Comparison of ENCODE assay signal across 14 cellular contexts in genomic region chr2:237045449-237045848, GRCh38.
"Had no signal": no experiment of that assay in that cellular context is flagged by ENCODE, and none has a peak within 500 bp of the region (broad histone marks: within the 10 kb centered on the region; RNA-seq: fewer than 3 reads in every experiment).

No MANE protein-coding gene starts in this region.

- H3K4me3 ChIP-seq: colonic mucosa, heart left ventricle, prostate gland, right lobe of liver, spleen, transverse colon had no signal

- H3K27me3 ChIP-seq: colonic mucosa, heart left ventricle, right lobe of liver, spleen, transverse colon had no signal

- H3K9me3 ChIP-seq: colonic mucosa, prostate gland, right lobe of liver had no signal

- H3K4me1 ChIP-seq: colonic mucosa, prostate gland, right lobe of liver, transverse colon had no signal

- H3K36me3 ChIP-seq: colonic mucosa, heart left ventricle, prostate gland, right lobe of liver, spleen, transverse colon had no signal

- H3K27ac ChIP-seq: colonic mucosa, heart left ventricle, prostate gland, right lobe of liver, spleen, transverse colon had no signal

- DNase-seq: activated CD4-positive, alpha-beta T cell treated with anti-CD3 and anti-CD28 coated beads for 48 hours; activated naive CD4-positive, alpha-beta T cell; caudate nucleus; colonic mucosa; effector CD4-positive, alpha-beta T cell; heart left ventricle; nephron progenitor cell; right lobe of liver; spleen; stimulated activated CD4-positive, alpha-beta T cell treated with anti-CD3 and anti-CD28 coated beads, Interleukin-1b, Interleukin-23, amount 100 ng/mL, for 48 hours; stimulated activated naive B cell treated with anti-CD40 and anti-IgM and Interleukin-4, amounts not matched to agents 10 μg/mL and 1 μg/mL and 100 μg/mL, for 72 hours; T-cell; transverse colon had no signal
